In genomic region chr21:43361127-43361492, GRCh38 we compare ENCODE assay signal across 9 cellular contexts.
DNase-seq lines count a peak whose midpoint lies in the region; ATAC-seq lines count a peak whose summit lies in the region.
"Had no signal": no experiment of that assay in that cellular context is flagged by ENCODE, and none has a peak within 500 bp of the region (broad histone marks: within the 10 kb centered on the region; RNA-seq: fewer than 3 reads in every experiment).

No MANE protein-coding gene starts in this region.

- peaks cover 0 to 8% of the 10 kb centered on the region in 2 donors for H3K27me3 ChIP-seq in stomach smooth muscle (ENCODE audit: control insufficient read depth in 1 of 2, insufficient read depth in 2 of 2, low read length in 2 of 2)
- H3K27me3 ChIP-seq: pancreas had no signal

- peak; percentile 21 to 50 for ATAC-seq in left cardiac atrium
- ATAC-seq in HG03280 (IDR thresholded peaks at IDR 0.05; ENCODE audit: unreplicated experiment): no peak

- H3K27ac ChIP-seq in SK-N-MC (peak overlapping the region; percentile 97), stomach smooth muscle (ENCODE audit: low read length) (peak overlapping the region; percentile 53)

- peak overlapping the region; percentile 69 for H3K4me3 ChIP-seq in SK-N-MC
- no peak overlapping the region for H3K4me3 ChIP-seq in stomach smooth muscle (ENCODE audit: low read length in 2 of 2)
- H3K4me3 ChIP-seq: pancreas had no signal

- H3K9me3 ChIP-seq in SK-N-MC (ENCODE audit: low read depth, low read length) (no peaks in the 10 kb centered on the region), stomach smooth muscle (ENCODE audit: control insufficient read depth in 2 of 2, low read length in 2 of 2) (no peaks in the 10 kb centered on the region)
- H3K9me3 ChIP-seq: pancreas had no signal

- H3K4me1 ChIP-seq in stomach smooth muscle (ENCODE audit: control insufficient read depth, insufficient read depth, low read length): peaks cover 7% of the 10 kb centered on the region
- H3K4me1 ChIP-seq: pancreas had no signal

- peak overlapping the region; percentile 62 for H3K9ac ChIP-seq in SK-N-MC (ENCODE audit: insufficient read length)
- no peak overlapping the region for H3K9ac ChIP-seq in stomach smooth muscle (ENCODE audit: low read length in 2 of 2)

- intact Hi-C loops in left cardiac atrium (cut with DNase I): no loop called here

- H3K36me3 ChIP-seq in SK-N-MC (ENCODE audit: insufficient read depth, low read length): no peaks in the 10 kb centered on the region
- no peaks in the 10 kb centered on the region for H3K36me3 ChIP-seq in stomach smooth muscle (ENCODE audit: control insufficient read depth in 2 of 2, insufficient read depth in 2 of 2, low read length in 2 of 2)
- H3K36me3 ChIP-seq: pancreas had no signal

- DNase-seq in SHP77 (lab: John Stamatoyannopoulos, UW): peak; percentile 72 to 75
- no peak for DNase-seq in SHP77 treated with DMSO at 0.1 percent for 48 hours (lab: John Stamatoyannopoulos, UW)
- no peak for DNase-seq in SK-N-MC (ENCODE audit: low read depth, low spot score)
- no peak for DNase-seq in left cardiac atrium
- no peak for DNase-seq in 8988T
- DNase-seq in COR-L47 (lab: John Stamatoyannopoulos, UW): no peak

Comparison
In these comparisons a context has a peak if more than half of its experiments do, and no peak if none do; other contexts are left out.
1. DNase-seq: peak in SHP77 (2 of 2); none in SHP77 treated with DMSO at 0.1 percent for 48 hours (single experiment), SK-N-MC (single experiment), left cardiac atrium (single experiment), 8988T (single experiment) and COR-L47 (single experiment).